In genomic region chr20:24753136-24753535, GRCh38 we compare ENCODE assay signal across 24 cellular contexts.
DNase-seq lines count a peak whose midpoint lies in the region; ATAC-seq, FAIRE-seq and TF ChIP-seq lines count a peak whose summit lies in the region.
"Had no signal": no experiment of that assay in that cellular context is flagged by ENCODE, and none has a peak within 500 bp of the region (broad histone marks: within the 10 kb centered on the region; RNA-seq: fewer than 3 reads in every experiment).

No MANE protein-coding gene starts in this region.

- H3K4me1 Mint-ChIP-seq in osteocyte (ENCODE audit: unreplicated experiment), result peaks cover 10% of the 10 kb centered on the region
- H3K4me1 Mint-ChIP-seq: B cell had no signal

- DNase-seq in cardiac septum (ENCODE audit: low spot score) (peak; percentile 71), right cardiac atrium (no peak), colonic mucosa (peak; percentile 6), osteocyte (ENCODE audit: extremely low spot score, unreplicated experiment) (peak; percentile 69), frontal cortex (ENCODE audit: low spot score in 2 of 2) (no peak), NCI-H2081 treated with DMSO at 0.1 percent for 48 hours (lab: John Stamatoyannopoulos, UW) (no peak)
- DNase-seq in stimulated activated CD4-positive, alpha-beta T cell treated with anti-CD3 and anti-CD28 coated beads, Interleukin-12 subunit alpha, Interleukin-12 subunit beta, amount 100 ng/mL, for 4 hours, result no peak
- DNase-seq: CD4-positive, alpha-beta T cell; COR-L47; DMS79; KBM-7; MM.1S; NCI-H1048; NCI-H1417 treated with DMSO at 0.1 percent for 48 hours; NCI-H2029; NCI-H2171; NCI-H345; NCI-H524; NCI-H774 had no signal

- H3K36me3 Mint-ChIP-seq in osteocyte (ENCODE audit: unreplicated experiment), result no peaks in the 10 kb centered on the region

- H3K4me3 Mint-ChIP-seq in osteocyte (ENCODE audit: unreplicated experiment), result no peak overlapping the region
- H3K4me3 Mint-ChIP-seq: B cell; CD4-positive, alpha-beta T cell had no signal

- 82% methylated on average over 4 of the region's 4 CpGs for WGBS in right cardiac atrium

- no peak overlapping the region for H3K27ac Mint-ChIP-seq in osteocyte (ENCODE audit: unreplicated experiment)
- H3K27ac Mint-ChIP-seq: B cell; CD4-positive, alpha-beta T cell had no signal

- H3K4me1 ChIP-seq in right cardiac atrium (ENCODE audit: control insufficient read depth, insufficient read depth, low read length) (no peaks in the 10 kb centered on the region), colonic mucosa (no peaks in the 10 kb centered on the region)

- H3K27me3 ChIP-seq in right cardiac atrium (ENCODE audit: control insufficient read depth, insufficient read depth), result no peaks in the 10 kb centered on the region
- no peaks in the 10 kb centered on the region for H3K27me3 ChIP-seq in colonic mucosa

- H3K9me3 ChIP-seq in right cardiac atrium (ENCODE audit: control insufficient read depth, low read length), result no peaks in the 10 kb centered on the region
- H3K9me3 ChIP-seq in colonic mucosa, result no peaks in the 10 kb centered on the region
- H3K9me3 ChIP-seq: A549 had no signal

- H3K27ac ChIP-seq in right cardiac atrium (ENCODE audit: low read length) (no peak overlapping the region), colonic mucosa (no peak overlapping the region)
- H3K27ac ChIP-seq: A549 had no signal

- peaks cover 19% of the 10 kb centered on the region for H3K27me3 Mint-ChIP-seq in osteocyte (ENCODE audit: unreplicated experiment)
- H3K27me3 Mint-ChIP-seq: CD4-positive, alpha-beta T cell had no signal

- TF ChIP-seq CTCF in colonic mucosa (IDR thresholded peaks at IDR 0.05) (no peak), osteocyte (IDR thresholded peaks at IDR 0.05) (no peak)

- intact Hi-C loops in cardiac septum (cut with DNase I) (no loop called here), right cardiac atrium (cut with DNase I) (no loop called here), colonic mucosa (cut with DNase I) (no loop called here)

- H3K4me3 ChIP-seq in right cardiac atrium (ENCODE audit: low read length) (no peak overlapping the region), colonic mucosa (no peak overlapping the region)
- H3K4me3 ChIP-seq: A549 had no signal

- FAIRE-seq in frontal cortex (lab: Jason Lieb, UNC), result no peak
- FAIRE-seq: A549, H54 had no signal

- no peak for ATAC-seq in right cardiac atrium
- ATAC-seq: A549, Panc1, SK-N-SH treated with all-trans-retinoic acid at 6 μM for 48 hours had no signal

- H3K36me3 ChIP-seq in colonic mucosa, result no peaks in the 10 kb centered on the region

- no peak overlapping the region for H3K9ac ChIP-seq in colonic mucosa (ENCODE audit: low read depth in 2 of 2, low read length in 2 of 2)

- peaks cover 3% of the 10 kb centered on the region for H3K9me3 Mint-ChIP-seq in osteocyte (ENCODE audit: unreplicated experiment)
- H3K9me3 Mint-ChIP-seq: CD4-positive, alpha-beta T cell had no signal

Comparison
In these comparisons a context has a peak if more than half of its experiments do, and no peak if none do; other contexts are left out.
1. DNase-seq: peak in cardiac septum (single experiment), colonic mucosa (single experiment) and osteocyte (single experiment); none in right cardiac atrium (0 of 3), frontal cortex (0 of 2), stimulated activated CD4-positive, alpha-beta T cell treated with anti-CD3 and anti-CD28 coated beads, Interleukin-12 subunit alpha, Interleukin-12 subunit beta, amount 100 ng/mL, for 4 hours (single experiment) and NCI-H2081 treated with DMSO at 0.1 percent for 48 hours (single experiment).